ENCODE assay signal across 8 cellular contexts in the genomic region with DNA sequence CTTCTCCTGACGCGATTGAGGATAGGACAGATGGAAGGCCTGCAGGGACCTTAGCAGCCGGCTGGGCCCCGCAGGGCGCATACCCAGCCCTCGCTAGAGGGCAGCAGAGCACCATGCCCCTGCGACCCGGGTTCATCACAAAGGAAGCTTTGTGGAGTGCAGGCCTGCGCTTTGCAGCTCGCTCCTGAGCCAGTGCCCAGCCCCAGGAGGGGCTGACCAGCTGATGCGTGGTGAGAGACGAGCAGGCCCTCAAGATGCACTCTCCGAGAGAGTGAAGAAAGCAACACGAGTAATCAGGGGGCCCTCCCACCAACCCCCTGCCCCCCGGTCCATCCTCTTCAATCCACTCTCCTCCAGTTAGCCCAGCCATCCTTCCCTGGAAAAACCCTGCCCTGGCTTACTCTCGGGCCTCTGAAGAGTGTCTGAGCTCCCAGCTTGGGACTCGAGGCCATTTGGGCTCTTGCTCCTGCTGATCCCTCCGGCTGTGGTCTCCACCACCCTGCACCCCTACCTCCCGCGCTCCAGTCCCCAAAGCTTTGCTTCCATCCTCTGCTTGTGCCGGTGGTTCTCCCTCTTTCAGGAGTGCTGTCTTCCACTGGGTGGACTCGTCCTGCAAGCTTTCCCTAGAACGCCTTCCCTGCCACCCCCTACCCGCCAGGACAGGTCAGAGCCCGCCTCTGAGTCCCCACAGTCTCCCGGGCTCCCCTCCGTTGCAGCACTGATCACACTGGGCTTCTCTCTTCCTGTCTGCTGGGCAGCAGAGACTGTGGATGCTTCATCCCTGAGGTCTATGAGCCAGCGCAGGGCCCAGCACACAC. TPM values are rescaled to one million over a fixed set of nuclear protein-coding genes. Genes with fewer than 3 reads are reported as not detected.
DNase-seq lines count a peak whose midpoint lies in the region; ATAC-seq and TF ChIP-seq lines count a peak whose summit lies in the region.

No MANE protein-coding gene starts in this region.

- ATAC-seq in HG03520 (IDR thresholded peaks at IDR 0.05; ENCODE audit: unreplicated experiment), result peak; percentile 76

- no peak overlapping the region for H3K4me3 Mint-ChIP-seq in nephron

- H3K27me3 Mint-ChIP-seq in nephron (ENCODE audit: low read depth), result peaks cover 27% of the 10 kb centered on the region

- no peaks in the 10 kb centered on the region for H3K36me3 Mint-ChIP-seq in nephron (ENCODE audit: low read depth)

- H3K9me3 Mint-ChIP-seq in nephron, result no peaks in the 10 kb centered on the region

- DNase-seq in GM04504 (ENCODE audit: low read depth), result peak; percentile 36
- DNase-seq in NOMO-1 treated with DMSO at 0.1 percent for 48 hours (lab: John Stamatoyannopoulos, UW; ENCODE audit: unreplicated experiment), result peak; percentile 56
- DNase-seq in activated T-cell treated with anti-CD3 and anti-CD28 coated beads, Interleukin-2, amount 50 U/mL, for 1 hour, result peak; percentile 51
- DNase-seq in fibroblast of the aortic adventitia (ENCODE audit: low read depth), result peak; percentile 71
- peak; percentile 47 for DNase-seq in stromal cell of bone marrow (ENCODE audit: low read depth)
- DNase-seq in NK-92 treated with Interleukin-12 subunit alpha and Interleukin-12 subunit beta, amount 100 ng/mL, for 24 hours (lab: John Stamatoyannopoulos, UW), result no peak

- no peak overlapping the region for H3K27ac Mint-ChIP-seq in nephron

- TF ChIP-seq CTCF in fibroblast of the aortic adventitia (IDR thresholded peaks at IDR 0.05; ENCODE audit: insufficient read depth, low read length), result peak; percentile 99
- peak; percentile 87 to 95 (median 93) for TF ChIP-seq CTCF in nephron (IDR thresholded peaks at IDR 0.05; ENCODE audit: unreplicated experiment in 3 of 3)

- H3K4me1 Mint-ChIP-seq in nephron, result peaks cover 5% of the 10 kb centered on the region

- H3K4me3 ChIP-seq in fibroblast of the aortic adventitia (ENCODE audit: low read depth, low read length), result no peak overlapping the region

RNA-seq across cellular contexts. Expression of gene KIF12, which starts 9.1 kb away (rescaled TPM):
- not detected in 2 replicates for total RNA-seq in fibroblast of the aortic adventitia (ENCODE audit: low replicate concordance)

RNA-seq across cellular contexts. Expression of gene AMBP, which starts 30.1 kb away (rescaled TPM):
- 0.27 TPM in 1 of 2 replicates, not detected in the other for total RNA-seq in fibroblast of the aortic adventitia (ENCODE audit: low replicate concordance)

RNA-seq across cellular contexts. Expression of gene COL27A1, which starts 47.1 kb away (rescaled TPM):
- 2.1 and 9.6 TPM in 2 replicates for total RNA-seq in fibroblast of the aortic adventitia (ENCODE audit: low replicate concordance)
